Comparison of ENCODE assay signal across 7 cellular contexts in genomic region chr11:5123802-5124521, GRCh38. TPM values are rescaled to one million over a fixed set of nuclear protein-coding genes. Genes with fewer than 3 reads are reported as not detected.
A peak's percentile ranks its signal among the peaks of the same experiment; 100 is the strongest.
DNase-seq lines count a peak whose midpoint lies in the region; ATAC-seq, FAIRE-seq and TF ChIP-seq lines count a peak whose summit lies in the region.

No MANE protein-coding gene starts in this region.

- H3K27me3 ChIP-seq in GM06990 (replicated peaks; ENCODE audit: control insufficient read depth, insufficient read depth, low read length): no peaks in the 10 kb centered on the region
- no peaks in the 10 kb centered on the region for H3K27me3 ChIP-seq in small intestine (ENCODE audit: control insufficient read depth in 2 of 2, insufficient read depth in 2 of 2, low read length in 2 of 2)

- H3K27ac ChIP-seq in SK-N-MC (no peak overlapping the region), small intestine (ENCODE audit: low read depth in 1 of 2, low read length in 1 of 2) (no peak overlapping the region)

- H3K4me3 ChIP-seq in GM06990 (replicated peaks; ENCODE audit: low read depth, low read length) (no peak overlapping the region), SK-N-MC (no peak overlapping the region), small intestine (ENCODE audit: low read depth in 1 of 2, low read length in 2 of 2) (no peak overlapping the region)

- peak; percentile 83 for TF ChIP-seq CTCF in GM06990 (IDR thresholded peaks at IDR 0.05; ENCODE audit: insufficient read depth, low read length, poor library complexity, severe bottlenecking)

- no peak for FAIRE-seq in small intestine (lab: Jason Lieb, UNC)

- 2 to 8% (median 6%) methylated on average over 4 of the region's 4 CpGs for WGBS in small intestine, 3 donors

- H3K9me3 ChIP-seq in SK-N-MC (ENCODE audit: low read depth, low read length) (no peaks in the 10 kb centered on the region), small intestine (ENCODE audit: control insufficient read depth, low read depth) (no peaks in the 10 kb centered on the region)

- peak; percentile 94 for ATAC-seq in GM21786 (IDR thresholded peaks at IDR 0.05; ENCODE audit: unreplicated experiment)

- peak; percentile 1 for DNase-seq in GM06990 (ENCODE audit: extremely low read depth, insufficient read length)
- DNase-seq in LHCN-M2 (ENCODE audit: low read depth): peak; percentile 72
- peak; percentile 53 for DNase-seq in SK-N-MC (ENCODE audit: low read depth, low spot score)
- peak in 52 of 58 donors; percentile 1 to 76 (median 20) for DNase-seq in anterior cingulate cortex (lab: John Stamatoyannopoulos, UW)
- peak; percentile 21 to 39 for DNase-seq in hippocampal formation (lab: John Stamatoyannopoulos, UW)
- peak; percentile 54 for DNase-seq in small intestine

- no peaks in the 10 kb centered on the region for H3K4me1 ChIP-seq in small intestine (ENCODE audit: control insufficient read depth in 2 of 2, insufficient read depth in 1 of 2, low read depth in 1 of 2, low read length in 1 of 2)

- H3K36me3 ChIP-seq in GM06990 (ENCODE audit: control insufficient read depth, insufficient read depth, low read length) (no peaks in the 10 kb centered on the region), SK-N-MC (ENCODE audit: insufficient read depth, low read length) (no peaks in the 10 kb centered on the region), small intestine (ENCODE audit: control insufficient read depth in 2 of 2, insufficient read depth in 2 of 2, low read length in 2 of 2) (no peaks in the 10 kb centered on the region)

- no peak overlapping the region for H3K9ac ChIP-seq in SK-N-MC (ENCODE audit: insufficient read length)

RNA-seq across cellular contexts. Expression of gene OR52A5, which starts 14.2 kb away (rescaled TPM):
- not detected in 2 replicates for total RNA-seq in LHCN-M2 (2014; rRNA removed)
- not detected for polyA plus RNA-seq in LHCN-M2 (2012)
- polyA plus RNA-seq in small intestine: not detected

RNA-seq across cellular contexts. Expression of gene OR52A1, which starts 30.6 kb away (rescaled TPM):
- total RNA-seq in LHCN-M2 (2014; rRNA removed): not detected in 2 replicates
- polyA plus RNA-seq in LHCN-M2 (2012): not detected
- polyA plus RNA-seq in small intestine: not detected

RNA-seq across cellular contexts. Expression of gene OR52E1, which starts 54.6 kb away (rescaled TPM):
- total RNA-seq in LHCN-M2 (2014; rRNA removed): not detected in 2 replicates
- not detected for polyA plus RNA-seq in LHCN-M2 (2012)
- polyA plus RNA-seq in small intestine: not detected

Comparison
In these comparisons a context has a peak if more than half of its experiments do, and no peak if none do; other contexts are left out.
1. DNase-seq: peak in every context shown above with its lines; median percentile 72 in LHCN-M2; 54 in small intestine; 53 in SK-N-MC; 30 in hippocampal formation; 20 in anterior cingulate cortex; 1 in GM06990.